In the genomic region with DNA sequence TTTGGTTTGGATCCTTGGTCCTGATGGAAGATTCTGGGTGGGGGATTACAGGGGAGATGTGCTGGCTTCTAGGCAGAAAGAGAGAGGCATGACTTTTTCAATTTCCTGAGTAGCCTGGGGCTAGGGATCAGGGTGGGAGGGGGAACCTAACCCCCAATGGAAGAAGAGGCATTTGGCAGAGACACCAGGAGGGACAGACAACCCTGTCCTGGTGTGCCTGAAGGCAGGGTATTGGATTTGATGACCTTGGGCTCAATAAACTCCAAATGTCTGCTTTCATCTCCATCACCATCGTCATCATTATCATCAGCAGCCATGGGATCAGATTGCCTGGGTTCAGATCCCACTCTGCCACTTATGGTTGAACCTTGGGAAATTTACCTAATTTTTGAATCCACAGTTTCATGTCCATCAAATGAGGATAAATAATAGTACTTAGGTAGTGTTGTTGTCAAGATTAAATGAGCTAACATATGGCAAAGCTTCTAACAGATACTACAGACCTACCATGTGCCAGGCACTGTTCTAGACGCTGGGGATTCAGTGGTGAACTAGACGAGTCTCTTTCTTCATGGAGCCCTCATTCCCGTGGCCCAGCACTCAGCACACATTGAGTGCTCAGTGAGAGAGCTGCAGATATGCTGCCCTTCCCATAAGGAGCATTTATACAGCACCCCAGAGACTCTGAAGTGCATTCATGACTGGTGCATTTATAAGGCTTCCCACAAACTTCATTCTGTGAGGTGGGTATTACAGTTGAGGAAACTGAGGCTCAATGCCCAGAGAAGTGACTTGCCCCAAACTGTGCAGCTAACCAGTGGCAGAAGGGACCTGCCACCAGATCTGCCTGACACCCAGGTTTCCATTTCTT, we compare ENCODE assay signal across 33 cellular contexts. TPM values are rescaled to one million over a fixed set of nuclear protein-coding genes. Genes with fewer than 3 reads are reported as not detected.
"Had no signal": no experiment of that assay in that cellular context is flagged by ENCODE, and none has a peak within 500 bp of the region (broad histone marks: within the 10 kb centered on the region; RNA-seq: fewer than 3 reads in every experiment).

No MANE protein-coding gene starts in this region.

- H3K27me3 ChIP-seq: colonic mucosa, dorsolateral prefrontal cortex, right atrium auricular region, suprapubic skin, upper lobe of right lung had no signal

- H3K9ac ChIP-seq: parathyroid adenoma had no signal

- H3K9me3 ChIP-seq: colonic mucosa, psoas muscle, right atrium auricular region, suprapubic skin, tibial artery, upper lobe of right lung had no signal

- DNase-seq: activated B cell treated with CpG ODN at 0.5 μM for 24 hours; activated CD4-positive, alpha-beta T cell treated with anti-CD3 and anti-CD28 coated beads for 4 hours; activated CD4-positive, alpha-beta T cell treated with anti-CD3 and anti-CD28 coated beads, Interleukin-2, amount 50 U/mL, for 48 hours; activated CD8-positive, alpha-beta memory T cell treated with anti-CD3 and anti-CD28 coated beads for 24 hours; activated effector memory CD4-positive, alpha-beta T cell treated with anti-CD3 and anti-CD28 coated beads, Interleukin-2, amount 50 U/mL, for 16 hours; activated naive CD4-positive, alpha-beta T cell treated with anti-CD3 and anti-CD28 coated beads for 36 hours; activated naive CD8-positive, alpha-beta T cell treated with anti-CD3 and anti-CD28 coated beads for 36 hours; amniotic stem cell; cerebellar nuclear complex; colonic mucosa; dorsolateral prefrontal cortex; effector memory CD4-positive, alpha-beta T cell; head of caudate nucleus; hypothalamus; immature natural killer cell; kidney; left colon; psoas muscle; stimulated activated CD4-positive, alpha-beta T cell treated with anti-CD3 and anti-CD28 coated beads, Interleukin-12 subunit alpha, Interleukin-12 subunit beta, amount 100 ng/mL, for 4 hours; stimulated activated CD4-positive, alpha-beta T cell treated with anti-CD3 and anti-CD28 coated beads, Interleukin-4, amount 100 ng/mL, for 1 hour; stimulated activated naive CD8-positive, alpha-beta T cell treated with anti-CD3 and anti-CD28 coated beads, Interleukin-15, amount 100 ng/mL, for 72 hours; T-helper 1 cell; tibial artery; upper lobe of right lung had no signal

- H3K36me3 ChIP-seq: colonic mucosa, right atrium auricular region, suprapubic skin, tibial artery, upper lobe of right lung had no signal

- H3K4me1 ChIP-seq: colonic mucosa, parathyroid adenoma, psoas muscle, right atrium auricular region, upper lobe of right lung had no signal

- H3K27ac ChIP-seq: colonic mucosa, dorsolateral prefrontal cortex, parathyroid adenoma, psoas muscle, right atrium auricular region, suprapubic skin, upper lobe of right lung had no signal

- ATAC-seq: left colon; naive thymus-derived CD4-positive, alpha-beta T cell; psoas muscle; stimulated activated memory B cell treated with anti-CD40 and anti-IgM and Interleukin-4, amounts not matched to agents 10 μg/mL and 1 μg/mL and 100 μg/mL, for 72 hours; stimulated activated naive CD8-positive, alpha-beta T cell treated with anti-CD3 and anti-CD28 coated beads, Interleukin-15, amount 100 ng/mL, for 72 hours had no signal

- H3K4me3 ChIP-seq: colonic mucosa, dorsolateral prefrontal cortex, psoas muscle, right atrium auricular region, suprapubic skin, tibial artery, upper lobe of right lung had no signal

- FAIRE-seq: kidney had no signal

RNA-seq across cellular contexts. Expression of a gene that starts 31.4 kb away (rescaled TPM):
- total RNA-seq: dorsolateral prefrontal cortex, mesothelial cell of epicardium, right atrium auricular region, skeletal muscle tissue had no signal
- polyA plus RNA-seq: liver; naive thymus-derived CD4-positive, alpha-beta T cell; neural cell had no signal

RNA-seq across cellular contexts. Expression of a gene that starts 52.3 kb away (rescaled TPM):
- polyA plus RNA-seq: naive thymus-derived CD4-positive, alpha-beta T cell had no signal
